8 cellular contexts compared by ENCODE assay signal in genomic region chr2:215828528-215829184, GRCh38.
DNase-seq lines count a peak whose midpoint lies in the region; ATAC-seq, FAIRE-seq and TF ChIP-seq lines count a peak whose summit lies in the region.

No MANE protein-coding gene starts in this region.

- no peak overlapping the region for H3K4me3 ChIP-seq in Jurkat, Clone E6-1 (ENCODE audit: low read length)
- H3K4me3 ChIP-seq in SJSA1 (no peak overlapping the region), cardiac fibroblast (replicated peaks in 1 of 2; ENCODE audit: low read depth in 2 of 2, low read length in 2 of 2) (no peak overlapping the region), lower lobe of right lung (no peak overlapping the region)

- H3K27me3 ChIP-seq in SJSA1 (replicated peaks) = no peaks in the 10 kb centered on the region
- no peaks in the 10 kb centered on the region for H3K27me3 ChIP-seq in lower lobe of right lung (ENCODE audit: low read depth)

- H3K27ac ChIP-seq in SJSA1 (no peak overlapping the region), lower lobe of right lung (no peak overlapping the region)

- peak; percentile 59 for ATAC-seq in GM21786 (IDR thresholded peaks at IDR 0.05; ENCODE audit: unreplicated experiment)
- ATAC-seq in lower lobe of right lung = peak; percentile 73 to 86

- DNase-seq in activated CD8-positive, alpha-beta memory T cell treated with anti-CD3 and anti-CD28 coated beads for 24 hours = peak; percentile 57
- DNase-seq in activated CD8-positive, alpha-beta memory T cell treated with anti-CD3 and anti-CD28 coated beads, Interleukin-2, amount 50 U/mL, for 4 hours = no peak
- peak; percentile 37 for DNase-seq in Jurkat, Clone E6-1 (ENCODE audit: low read depth, low spot score)
- DNase-seq in SJSA1 (ENCODE audit: low read depth in 1 of 2, low spot score in 2 of 2) (peak; percentile 42 to 47), cardiac fibroblast (ENCODE audit: low read depth in 2 of 2) (peak; percentile 82 to 86), lower lobe of right lung (peak; percentile 79), urothelium cell line (ENCODE audit: low spot score) (peak; percentile 68)

- peaks cover 27% of the 10 kb centered on the region for H3K4me1 ChIP-seq in SJSA1 (replicated peaks)
- peaks cover 31% of the 10 kb centered on the region for H3K4me1 ChIP-seq in lower lobe of right lung

- TF ChIP-seq CTCF in cardiac fibroblast (IDR thresholded peaks at IDR 0.05; ENCODE audit: low read depth, low read length) = peak; percentile 75
- peak; percentile 61 for TF ChIP-seq CTCF in lower lobe of right lung (IDR thresholded peaks at IDR 0.05)

- no peaks in the 10 kb centered on the region for H3K36me3 ChIP-seq in SJSA1
- no peaks in the 10 kb centered on the region for H3K36me3 ChIP-seq in lower lobe of right lung

- no peak for FAIRE-seq in urothelium cell line (lab: Jason Lieb, UNC)

- intact Hi-C loops in lower lobe of right lung (cut with DNase I) = no loop called here

- H3K9me3 ChIP-seq in SJSA1 (replicated peaks) = no peaks in the 10 kb centered on the region
- H3K9me3 ChIP-seq in lower lobe of right lung = no peaks in the 10 kb centered on the region
